8 cellular contexts compared by ENCODE assay signal in genomic region chr9:127166651-127167524, GRCh38. TPM values are rescaled to one million over a fixed set of nuclear protein-coding genes. Genes with fewer than 3 reads are reported as not detected.
A peak's percentile ranks its signal among the peaks of the same experiment; 100 is the strongest.
DNase-seq lines count a peak whose midpoint lies in the region; ATAC-seq lines count a peak whose summit lies in the region.

No MANE protein-coding gene starts in this region.

- CTCF ChIA-PET in activated CD4-positive, alpha-beta memory T cell treated with anti-CD3 and anti-CD28 coated beads, Interleukin-2, amount 10 ng/mL, durations not matched to agents 7 days and 5 days (lab: Charles Lee), result interaction anchor here (0.7 to 1.3 kb wide), 4 partner anchors 118 to 567 kb away, joined by 3 to 4 read pairs (median 3); no protein-coding TSS in a partner anchor

- peak overlapping the region; percentile 47 for H3K27ac Mint-ChIP-seq in activated CD4-positive, alpha-beta memory T cell treated with anti-CD3 and anti-CD28 coated beads, Interleukin-2, amount 10 ng/mL, durations not matched to agents 7 days and 5 days

- no peaks in the 10 kb centered on the region for H3K9me3 Mint-ChIP-seq in activated CD4-positive, alpha-beta memory T cell treated with anti-CD3 and anti-CD28 coated beads, Interleukin-2, amount 10 ng/mL, durations not matched to agents 7 days and 5 days

- POLR2A ChIA-PET in activated CD4-positive, alpha-beta memory T cell treated with anti-CD3 and anti-CD28 coated beads, Interleukin-2, amount 10 ng/mL, durations not matched to agents 7 days and 5 days (lab: Charles Lee), result no interaction called here

- peak; percentile 61 for ATAC-seq in GM21381 (IDR thresholded peaks at IDR 0.05; ENCODE audit: unreplicated experiment)
- peak; percentile 82 for ATAC-seq in HG03571 (IDR thresholded peaks at IDR 0.05; ENCODE audit: unreplicated experiment)
- ATAC-seq in HG03159 (IDR thresholded peaks at IDR 0.05; ENCODE audit: unreplicated experiment), result no peak
- ATAC-seq in HG03520 (IDR thresholded peaks at IDR 0.05; ENCODE audit: unreplicated experiment), result no peak

- H3K27me3 Mint-ChIP-seq in activated CD4-positive, alpha-beta memory T cell treated with anti-CD3 and anti-CD28 coated beads, Interleukin-2, amount 10 ng/mL, durations not matched to agents 7 days and 5 days, result no peaks in the 10 kb centered on the region

- no peak overlapping the region for H3K4me3 Mint-ChIP-seq in activated CD4-positive, alpha-beta memory T cell treated with anti-CD3 and anti-CD28 coated beads, Interleukin-2, amount 10 ng/mL, durations not matched to agents 7 days and 5 days

- no peaks in the 10 kb centered on the region for H3K36me3 Mint-ChIP-seq in activated CD4-positive, alpha-beta memory T cell treated with anti-CD3 and anti-CD28 coated beads, Interleukin-2, amount 10 ng/mL, durations not matched to agents 7 days and 5 days (ENCODE audit: low read depth)

- DNase-seq in Daoy (ENCODE audit: low read depth) (peak; percentile 93), dermis blood vessel endothelial cell (no peak), cerebellar nuclear complex (lab: John Stamatoyannopoulos, UW) (no peak)
- DNase-seq in activated CD4-positive, alpha-beta memory T cell treated with anti-CD3 and anti-CD28 coated beads, Interleukin-2, amount 10 ng/mL, durations not matched to agents 7 days and 5 days, result peak; percentile 27

- peaks cover 35% of the 10 kb centered on the region for H3K4me1 Mint-ChIP-seq in activated CD4-positive, alpha-beta memory T cell treated with anti-CD3 and anti-CD28 coated beads, Interleukin-2, amount 10 ng/mL, durations not matched to agents 7 days and 5 days

RNA-seq across cellular contexts. Expression of gene ANGPTL2, which starts 44.5 kb away (rescaled TPM):
- 12.4 and 18.6 TPM in 2 replicates for total RNA-seq in Daoy (2014; rRNA removed; shearing (Covaris generic))
- under 1 TPM in 1 of 2 experiments, not detected in 1; 0.08 TPM for total RNA-seq in activated CD4-positive, alpha-beta memory T cell treated with anti-CD3 and anti-CD28 coated beads, Interleukin-2, amount 10 ng/mL, durations not matched to agents 7 days and 5 days
- total RNA-seq in dermis blood vessel endothelial cell, result 12.3 and 14.9 TPM in 2 replicates

Comparison
In these comparisons a context has a peak if more than half of its experiments do, and no peak if none do; other contexts are left out.
1. DNase-seq: peak in Daoy (single experiment) and activated CD4-positive, alpha-beta memory T cell treated with anti-CD3 and anti-CD28 coated beads, Interleukin-2, amount 10 ng/mL, durations not matched to agents 7 days and 5 days (single experiment); none in dermis blood vessel endothelial cell (single experiment) and cerebellar nuclear complex (0 of 2).
2. ATAC-seq: peak in GM21381 (single experiment) and HG03571 (single experiment); none in HG03159 (single experiment) and HG03520 (single experiment).